ENCODE assay signal across 10 cellular contexts in genomic region chr11:19673924-19674390, GRCh38. TPM values are rescaled to one million over a fixed set of nuclear protein-coding genes. Genes with fewer than 3 reads are reported as not detected.
DNase-seq lines count a peak whose midpoint lies in the region; ATAC-seq and TF ChIP-seq lines count a peak whose summit lies in the region.
"Had no signal": no experiment of that assay in that cellular context is flagged by ENCODE, and none has a peak within 500 bp of the region (broad histone marks: within the 10 kb centered on the region; RNA-seq: fewer than 3 reads in every experiment).

No MANE protein-coding gene starts in this region.

- H3F3A ChIP-seq in GM23248 (ENCODE audit: insufficient read depth) = peaks cover 21% of the 10 kb centered on the region

- no peak for TF ChIP-seq CTCF in ascending aorta (IDR thresholded peaks at IDR 0.05)

- H3K4me3 ChIP-seq in GM23248 (no peak overlapping the region), ascending aorta (no peak overlapping the region), rectal smooth muscle tissue (ENCODE audit: low read length) (no peak overlapping the region)

- H3K27ac ChIP-seq in GM23248 (no peak overlapping the region), ascending aorta (peak overlapping the region; percentile 89 to 91), rectal smooth muscle tissue (ENCODE audit: low read depth, low read length) (peak overlapping the region; percentile 91)

- DNase-seq in GM23248 (peak; percentile 73), ascending aorta (ENCODE audit: low spot score in 2 of 2) (peak; percentile 76 to 95), hippocampal formation (lab: John Stamatoyannopoulos, UW) (peak; percentile 18 to 25), pons (ENCODE audit: low spot score) (no peak)
- DNase-seq: Calu3, NCI-H226 had no signal

- no peaks in the 10 kb centered on the region for H3K79me2 ChIP-seq in GM23248 (ENCODE audit: insufficient read depth)

- H3K4me1 ChIP-seq in GM23248 (ENCODE audit: insufficient read depth) (peaks cover 26% of the 10 kb centered on the region), ascending aorta (peaks cover 9 to 59% of the 10 kb centered on the region in 2 donors), rectal smooth muscle tissue (ENCODE audit: control insufficient read depth, insufficient read depth, low read length) (peaks cover 62% of the 10 kb centered on the region)

- intact Hi-C loops in ascending aorta (cut with DNase I) = loop anchor here (5.0 kb wide), 1 partner anchor 42 kb away; no protein-coding TSS in a partner anchor

- H3K4me2 ChIP-seq in GM23248 (ENCODE audit: unreplicated experiment) = no peak overlapping the region

- H3K9me2 ChIP-seq in GM23248 (ENCODE audit: insufficient read depth) = no peaks in the 10 kb centered on the region

- H3K36me3 ChIP-seq in GM23248 (ENCODE audit: low read depth) (no peaks in the 10 kb centered on the region), ascending aorta (no peaks in the 10 kb centered on the region), rectal smooth muscle tissue (ENCODE audit: control insufficient read depth, insufficient read depth, low read length) (no peaks in the 10 kb centered on the region)

- in situ Hi-C loops in GM23248 (cut with MboI) = no loop called here

- H3K9ac ChIP-seq in GM23248 = no peak overlapping the region
- no peak overlapping the region for H3K9ac ChIP-seq in rectal smooth muscle tissue (ENCODE audit: low read length)

- WGBS in GM23248 (ENCODE audit: low coverage in 1 of 2, low lambda C conversion rate in 2 of 2, missing lambda C conversion rate in 2 of 2), 2 experiments = 44 to 45% methylated on average over 12 of the region's 12 CpGs

- H3K27me3 ChIP-seq in GM23248 (replicated peaks; ENCODE audit: insufficient read depth) = no peaks in the 10 kb centered on the region
- no peaks in the 10 kb centered on the region for H3K27me3 ChIP-seq in ascending aorta
- H3K27me3 ChIP-seq in rectal smooth muscle tissue (ENCODE audit: control insufficient read depth, insufficient read depth, low read length) = no peaks in the 10 kb centered on the region

- ATAC-seq in HG02588 (IDR thresholded peaks at IDR 0.05; ENCODE audit: unreplicated experiment) (no peak), HG03045 (IDR thresholded peaks at IDR 0.05; ENCODE audit: unreplicated experiment) (no peak), GM19328 (IDR thresholded peaks at IDR 0.05; ENCODE audit: unreplicated experiment) (no peak)

- peak overlapping the region; percentile 40 for H2AFZ ChIP-seq in GM23248

- H4K20me1 ChIP-seq in GM23248 (ENCODE audit: insufficient read depth) = no peaks in the 10 kb centered on the region

- H3K9me3 ChIP-seq in GM23248 (ENCODE audit: low read depth) = no peaks in the 10 kb centered on the region
- H3K9me3 ChIP-seq in ascending aorta = no peaks in the 10 kb centered on the region

RNA-seq across cellular contexts. Expression of gene NAV2, which starts 38.7 kb away (rescaled TPM):
- total RNA-seq in GM23248 (2014; rRNA removed; shearing (Covaris generic)) = 11.9 and 12.0 TPM in 2 replicates
- 4.1 and 5.7 TPM in 2 replicates for polyA plus RNA-seq in GM23248 (2016; fragmentation: Nextera tagmentation; extraction: Ambion mirVana)
- 62.6 TPM for total RNA-seq in ascending aorta
